Comparison of ENCODE assay signal across 8 cellular contexts in genomic region chr6:31559958-31560696, GRCh38. TPM values are rescaled to one million over a fixed set of nuclear protein-coding genes. Genes with fewer than 3 reads are reported as not detected.
DNase-seq lines count a peak whose midpoint lies in the region; ATAC-seq and TF ChIP-seq lines count a peak whose summit lies in the region.

No MANE protein-coding gene starts in this region.

- H3K36me3 Mint-ChIP-seq in activated CD4-positive, alpha-beta T cell treated with anti-CD3 and anti-CD28 coated beads for 36 hours (ENCODE audit: low read depth): peaks cover 45% of the 10 kb centered on the region
- H3K36me3 Mint-ChIP-seq in immature natural killer cell: peaks cover 3 to 15% (median 8%) of the 10 kb centered on the region in 3 donors

- peak overlapping the region; percentile 74 for H3K4me3 ChIP-seq in OCI-LY3 (ENCODE audit: low read length)

- H3K4me2 ChIP-seq in OCI-LY3 (ENCODE audit: low read length): peak overlapping the region; percentile 97

- peaks cover 50% of the 10 kb centered on the region for H3K79me2 ChIP-seq in OCI-LY3 (ENCODE audit: low read length)

- H3K27me3 Mint-ChIP-seq in activated CD4-positive, alpha-beta T cell treated with anti-CD3 and anti-CD28 coated beads for 36 hours: peaks cover 3% of the 10 kb centered on the region
- H3K27me3 Mint-ChIP-seq in immature natural killer cell (ENCODE audit: low read depth in 3 of 3): peaks cover 3 to 21% (median 10%) of the 10 kb centered on the region in 3 donors
- H3K27me3 Mint-ChIP-seq in stimulated activated naive CD8-positive, alpha-beta T cell treated with anti-CD3 and anti-CD28 coated beads, Interleukin-15, amount 100 ng/mL, for 72 hours: no peaks in the 10 kb centered on the region

- H3K27me3 ChIP-seq in OCI-LY3 (ENCODE audit: low read depth, low read length): no peaks in the 10 kb centered on the region

- no peaks in the 10 kb centered on the region for H3K9me3 ChIP-seq in OCI-LY3 (ENCODE audit: insufficient read depth, low read length)

- H3K27ac ChIP-seq in OCI-LY3 (ENCODE audit: low read length): peak overlapping the region; percentile 100
- H3K27ac ChIP-seq in adipose tissue (ENCODE audit: low read depth, low read length): peak overlapping the region; percentile 51

- peak overlapping the region; percentile 95 for H3K9ac ChIP-seq in OCI-LY3 (ENCODE audit: low read length)

- no peak overlapping the region for H2AFZ ChIP-seq in OCI-LY3 (ENCODE audit: low read depth, low read length)

- peaks cover 86% of the 10 kb centered on the region for H3K4me1 ChIP-seq in OCI-LY3 (ENCODE audit: low read length)

- H3K9me3 Mint-ChIP-seq in activated CD4-positive, alpha-beta T cell treated with anti-CD3 and anti-CD28 coated beads for 36 hours (ENCODE audit: low read depth): no peaks in the 10 kb centered on the region
- no peaks in the 10 kb centered on the region for H3K9me3 Mint-ChIP-seq in immature natural killer cell
- H3K9me3 Mint-ChIP-seq in stimulated activated naive CD8-positive, alpha-beta T cell treated with anti-CD3 and anti-CD28 coated beads, Interleukin-15, amount 100 ng/mL, for 72 hours: no peaks in the 10 kb centered on the region

- peak overlapping the region; percentile 66 for H3K4me3 Mint-ChIP-seq in activated CD4-positive, alpha-beta T cell treated with anti-CD3 and anti-CD28 coated beads for 36 hours
- peak overlapping the region; percentile 77 to 94 (median 83) for H3K4me3 Mint-ChIP-seq in immature natural killer cell
- peak overlapping the region; percentile 72 to 73 for H3K4me3 Mint-ChIP-seq in stimulated activated naive CD8-positive, alpha-beta T cell treated with anti-CD3 and anti-CD28 coated beads, Interleukin-15, amount 100 ng/mL, for 72 hours

- WGBS in adipose tissue, 3 donors: 23 to 76% (median 32%) methylated on average over 7 of the region's 7 CpGs

- ATAC-seq in activated CD4-positive, alpha-beta T cell treated with anti-CD3 and anti-CD28 coated beads for 36 hours: peak; percentile 72
- peak; percentile 58 for ATAC-seq in HG02884 (IDR thresholded peaks at IDR 0.05; ENCODE audit: unreplicated experiment)
- peak; percentile 81 for ATAC-seq in stimulated activated naive CD8-positive, alpha-beta T cell treated with anti-CD3 and anti-CD28 coated beads, Interleukin-15, amount 100 ng/mL, for 72 hours

- peaks cover 81% of the 10 kb centered on the region for H3K4me1 Mint-ChIP-seq in activated CD4-positive, alpha-beta T cell treated with anti-CD3 and anti-CD28 coated beads for 36 hours
- H3K4me1 Mint-ChIP-seq in immature natural killer cell: peaks cover 64 to 68% of the 10 kb centered on the region in 2 donors
- H3K4me1 Mint-ChIP-seq in stimulated activated naive CD8-positive, alpha-beta T cell treated with anti-CD3 and anti-CD28 coated beads, Interleukin-15, amount 100 ng/mL, for 72 hours: peaks cover 91% of the 10 kb centered on the region

- H3K27ac Mint-ChIP-seq in activated CD4-positive, alpha-beta T cell treated with anti-CD3 and anti-CD28 coated beads for 36 hours: peak overlapping the region; percentile 92
- H3K27ac Mint-ChIP-seq in immature natural killer cell: peak overlapping the region; percentile 91 to 97 (median 95)
- H3K27ac Mint-ChIP-seq in stimulated activated naive CD8-positive, alpha-beta T cell treated with anti-CD3 and anti-CD28 coated beads, Interleukin-15, amount 100 ng/mL, for 72 hours: peak overlapping the region in 1 of 2 donors; percentile 89

- intact Hi-C loops in activated CD4-positive, alpha-beta T cell treated with anti-CD3 and anti-CD28 coated beads for 36 hours (cut with DNase I, micrococcal nuclease): loop anchor here (1.0 to 2.0 kb wide), 3 partner anchors 8 to 15 kb away; partner anchors contain the start of genes LTA (in 1 of the 2) and TNF (in 1 of the 2)

- POLR2A ChIA-PET in activated CD4-positive, alpha-beta T cell treated with anti-CD3 and anti-CD28 coated beads for 36 hours (lab: Charles Lee): interaction anchor here (1.1 to 4.3 kb wide), 5 partner anchors 8 to 20 kb away, joined by 4 to 43 read pairs (median 15); partner anchors contain the start of genes LTA and TNF

- CTCF ChIA-PET in activated CD4-positive, alpha-beta T cell treated with anti-CD3 and anti-CD28 coated beads for 36 hours (lab: Charles Lee): interaction anchor here (0.5 to 7.2 kb wide), 16 partner anchors 8 to 881 kb away, joined by 3 to 101 read pairs (median 4); partner anchors contain the start of genes LST1, NCR3, NEU1 and NFKBIL1

- H4K20me1 ChIP-seq in OCI-LY3 (ENCODE audit: insufficient read depth, low read length): no peaks in the 10 kb centered on the region

- peak; percentile 80 for DNase-seq in activated CD4-positive, alpha-beta T cell treated with anti-CD3 and anti-CD28 coated beads for 36 hours
- no peak for DNase-seq in activated CD4-positive, alpha-beta T cell treated with anti-CD3 and anti-CD28 coated beads, Interleukin-2, amount 50 U/mL, for 1 hour
- peak; percentile 67 to 74 (median 71) for DNase-seq in immature natural killer cell
- DNase-seq in stimulated activated naive CD8-positive, alpha-beta T cell treated with anti-CD3 and anti-CD28 coated beads, Interleukin-15, amount 100 ng/mL, for 72 hours: peak; percentile 47 to 79
- DNase-seq in NCI-H1417 (lab: John Stamatoyannopoulos, UW): no peak

- TF ChIP-seq CTCF in OCI-LY3 (IDR thresholded peaks at IDR 0.05; ENCODE audit: low read depth, low read length): no peak

- peaks cover 8% of the 10 kb centered on the region for H3K36me3 ChIP-seq in OCI-LY3 (replicated peaks; ENCODE audit: low read depth, low read length)

RNA-seq across cellular contexts. Expression of gene LTA, which starts 12.0 kb away (rescaled TPM):
- total RNA-seq in activated CD4-positive, alpha-beta T cell treated with anti-CD3 and anti-CD28 coated beads for 36 hours: 100 to 1,000 TPM; 396 to 570 TPM
- polyA plus RNA-seq in adipose tissue: under 1 TPM in 2 of 3 donors, not detected in 1; 0.08 to 0.21 TPM
- 1 to 10 TPM; 1.4 to 6.6 (median 3.1) TPM for polyA plus RNA-seq in immature natural killer cell

RNA-seq across cellular contexts. Expression of gene NFKBIL1, which starts 12.7 kb away (rescaled TPM):
- total RNA-seq in activated CD4-positive, alpha-beta T cell treated with anti-CD3 and anti-CD28 coated beads for 36 hours: 10 to 100 TPM; 18.1 to 19.0 TPM
- polyA plus RNA-seq in adipose tissue (10 to 100 TPM; 21.5 to 40.3 (median 25.0) TPM), immature natural killer cell (10 to 100 TPM in 2 of 3 donors, 1 to 10 TPM in 1; 5.0 to 15.0 (median 13.6) TPM)

RNA-seq across cellular contexts. Expression of gene ATP6V1G2, which starts 13.7 kb away (rescaled TPM):
- 1 to 10 TPM; 1.9 to 2.1 TPM for total RNA-seq in activated CD4-positive, alpha-beta T cell treated with anti-CD3 and anti-CD28 coated beads for 36 hours
- 1 to 10 TPM in 1 of 3 donors, under 1 TPM in 2; 0.48 to 1.8 (median 0.81) TPM for polyA plus RNA-seq in adipose tissue
- polyA plus RNA-seq in immature natural killer cell: not detected

RNA-seq across cellular contexts. Expression of gene TNF, which starts 15.2 kb away (rescaled TPM):
- 10 to 100 TPM; 82.3 to 93.3 TPM for total RNA-seq in activated CD4-positive, alpha-beta T cell treated with anti-CD3 and anti-CD28 coated beads for 36 hours
- polyA plus RNA-seq in adipose tissue (1 to 10 TPM in 1 of 3 donors, under 1 TPM in 2; 0.16 to 1.1 (median 0.56) TPM), immature natural killer cell (1 to 10 TPM; 2.1 to 5.9 (median 5.6) TPM)

RNA-seq across cellular contexts. Expression of gene DDX39B, which starts 18.3 kb away (rescaled TPM):
- 100 to 1,000 TPM; 517 to 569 TPM for total RNA-seq in activated CD4-positive, alpha-beta T cell treated with anti-CD3 and anti-CD28 coated beads for 36 hours
- 100 to 1,000 TPM; 315 to 359 (median 351) TPM for polyA plus RNA-seq in adipose tissue
- 10 to 100 TPM; 49.7 to 71.6 (median 56.2) TPM for polyA plus RNA-seq in immature natural killer cell

Comparison
In these comparisons a context has a peak if more than half of its experiments do, and no peak if none do; other contexts are left out.
1. DNase-seq: peak in activated CD4-positive, alpha-beta T cell treated with anti-CD3 and anti-CD28 coated beads for 36 hours (single experiment), immature natural killer cell (3 of 3) and stimulated activated naive CD8-positive, alpha-beta T cell treated with anti-CD3 and anti-CD28 coated beads, Interleukin-15, amount 100 ng/mL, for 72 hours (2 of 2); none in activated CD4-positive, alpha-beta T cell treated with anti-CD3 and anti-CD28 coated beads, Interleukin-2, amount 50 U/mL, for 1 hour (single experiment) and NCI-H1417 (0 of 3).
2. Peak in every context shown above with its lines, with median percentiles within 50 percentile points of each other: ATAC-seq and H3K4me3 Mint-ChIP-seq.